ENCODE assay signal across 8 cellular contexts in genomic region chr17:81923302-81924260, GRCh38. TPM values are rescaled to one million over a fixed set of nuclear protein-coding genes. Genes with fewer than 3 reads are reported as not detected.
A peak's percentile ranks its signal among the peaks of the same experiment; 100 is the strongest.
DNase-seq lines count a peak whose midpoint lies in the region; ATAC-seq, FAIRE-seq and TF ChIP-seq lines count a peak whose summit lies in the region.

No MANE protein-coding gene starts in this region.

- POLR2A ChIA-PET in BJ (lab: Charles Lee): interaction anchor here (0.8 kb wide), 1 partner anchor 115 kb away, joined by 14 read pairs; no protein-coding TSS in a partner anchor
- POLR2A ChIA-PET in K562 (lab: Yijun Ruan, JAX): interaction anchor here (0.5 to 4.8 kb wide), 20 partner anchors 7 to 256 kb away, joined by 3 to 46 read pairs (median 4); partner anchors contain the start of genes DCXR, MRPL12, NPB and PCYT2

- DNase-seq in BJ (ENCODE audit: low read depth) (no peak), KG1 (lab: John Stamatoyannopoulos, UW) (peak; percentile 61), K562 (ENCODE audit: extremely low read depth in 1 of 4, low spot score in 3 of 4) (peak; percentile 64 to 97 (median 76)), GM10266 (ENCODE audit: extremely low spot score) (no peak), DMS114 treated with DMSO at 0.1 percent for 48 hours (lab: John Stamatoyannopoulos, UW; ENCODE audit: unreplicated experiment) (no peak), NCI-H2081 (lab: John Stamatoyannopoulos, UW) (no peak)

- CTCF ChIA-PET in BJ (lab: Yijun Ruan, JAX) (interaction anchor here (1.0 to 1.6 kb wide), 4 partner anchors 11 to 189 kb away, joined by 3 to 6 read pairs (median 3); partner anchors contain the start of gene DCXR), K562 (lab: Yijun Ruan, JAX; ENCODE audit: low intra/inter-chr PET ratio) (no interaction called here)

- in situ Hi-C loops in K562 (cut with MboI): no loop called here

- H3K36me3 ChIP-seq in BJ (ENCODE audit: control insufficient read depth, insufficient read depth, low read length) (peaks cover 21% of the 10 kb centered on the region), K562 (ENCODE audit: control insufficient read depth, insufficient read depth, low read length) (peaks cover 41% of the 10 kb centered on the region)

- TF ChIP-seq CTCF in BJ (IDR thresholded peaks at IDR 0.05; ENCODE audit: insufficient read depth, low read depth, low read length): no peak
- TF ChIP-seq CTCF in K562 (IDR thresholded peaks at IDR 0.05 in 2 of 3, conservative IDR thresholded peaks at IDR 0.05 in 1 of 3; ENCODE audit: insufficient read depth in 2 of 3, low read depth in 1 of 3, low read length in 3 of 3): peak in 1 of 3 experiments; percentile 10; a peak in 1 of 6 replicates
- TF ChIP-seq CTCF in GM10266 (IDR thresholded peaks at IDR 0.05; ENCODE audit: control insufficient read depth, insufficient read depth, low read depth, missing control alignments): no peak

- H4K20me1 ChIP-seq in K562 (replicated peaks; ENCODE audit: control insufficient read depth, insufficient read depth, low read length): peaks cover 24% of the 10 kb centered on the region; the same call in 1 of the 2 replicates

- peak; percentile 99 for FAIRE-seq in K562 (lab: Jason Lieb, UNC)

- intact Hi-C loops in K562 (cut with micrococcal nuclease): no loop called here

- 2% methylated on average over 20 of the region's 32 CpGs for WGBS in K562 (ENCODE audit: insufficient coverage, low coverage, missing lambda C conversion rate)

- BruUV-seq in K562 (replicated peaks; lab: Mats Ljungman, UMichigan): TSS peak; percentile 46

- H3K4me3 ChIP-seq in BJ (ENCODE audit: low read depth, low read length) (peak overlapping the region; percentile 29), K562 (peak overlapping the region; percentile 53), iPS-18c (ENCODE audit: insufficient read depth, low read depth, low read length) (peak overlapping the region; percentile 28; the same call in 1 of the 2 replicates), skin epidermis (peak overlapping the region in 3 of 7 experiments; percentile 8 to 13 (median 8))

- H3K9ac ChIP-seq in K562 (ENCODE audit: insufficient read depth in 1 of 2, low read depth in 2 of 2, low read length in 2 of 2): peak overlapping the region; percentile 75 to 95

- H3K9me3 ChIP-seq in K562 (replicated peaks; ENCODE audit: control insufficient read depth, insufficient read depth, low read depth, low read length): no peaks in the 10 kb centered on the region
- no peaks in the 10 kb centered on the region for H3K9me3 ChIP-seq in iPS-18c (ENCODE audit: control insufficient read depth, insufficient read depth, low read length)

- peaks cover 6% of the 10 kb centered on the region for H3K9me1 ChIP-seq in K562 (ENCODE audit: control insufficient read depth, insufficient read depth, low read length)

- no peaks in the 10 kb centered on the region for H3K27me3 ChIP-seq in BJ (ENCODE audit: control insufficient read depth, insufficient read depth, low read length)
- no peaks in the 10 kb centered on the region for H3K27me3 ChIP-seq in K562 (ENCODE audit: control insufficient read depth in 2 of 2, insufficient read depth in 2 of 2, low read length in 2 of 2)

- TF ChIP-seq EP300 in K562 (IDR thresholded peaks at IDR 0.05; ENCODE audit: low read length): peak; percentile 73

- peak; percentile 28 for TF ChIP-seq POLR2A in K562 (conservative IDR thresholded peaks at IDR 0.05)

- H3K27ac ChIP-seq in K562 (ENCODE audit: extremely low read depth, low read depth, low read length): peak overlapping the region; percentile 98
- peak overlapping the region in 17 of 21 experiments; percentile 37 to 80 (median 62) for H3K27ac ChIP-seq in skin epidermis

- H3K79me2 ChIP-seq in K562 (ENCODE audit: control insufficient read depth, insufficient read depth, low read length): peaks cover 97% of the 10 kb centered on the region

- peaks cover 49 to 93% of the 10 kb centered on the region in 2 experiments for H3K4me1 ChIP-seq in K562 (replicated peaks in 1 of 2; ENCODE audit: control insufficient read depth in 2 of 2, insufficient read depth in 2 of 2, low read length in 2 of 2)

- ATAC-seq in K562: peak; percentile 73

- H3K4me2 ChIP-seq in K562 (ENCODE audit: insufficient read depth, low read length): peak overlapping the region; percentile 89

- TF ChIP-seq RAD21 in K562 (CRISPR knock-in tag; conservative IDR thresholded peaks at IDR 0.05 in 1 of 2, IDR thresholded peaks at IDR 0.05 in 1 of 2): no peak; a peak in 2 of 4 replicates

- H2AFZ ChIP-seq in K562 (ENCODE audit: low read depth, low read length): no peak overlapping the region

RNA-seq across cellular contexts. Expression of gene MAFG, which starts 4.0 kb away (rescaled TPM):
- polyA plus RNA-seq in BJ (2011; rRNA removed): 12.2 and 20.6 TPM in 2 replicates
- 6.6 and 6.7 TPM in 2 replicates for polyA minus RNA-seq in BJ (2011; rRNA and poly(A)+ RNA removed)
- 86.9 and 142 TPM in 2 replicates for total RNA-seq in K562 (2011; cell fraction: chromatin; rRNA removed; ENCODE audit: low replicate concordance)
- 78.0 and 85.0 TPM in 2 replicates for total RNA-seq in K562 (2011; cell fraction: nucleolus; rRNA removed)
- total RNA-seq in K562 (2011; cell fraction: nucleoplasm; rRNA removed): 64.7 and 70.4 TPM in 2 replicates
- 27.3 and 30.1 TPM in 2 replicates for total RNA-seq in K562 (2014; rRNA removed)
- total RNA-seq in K562 (2014; rRNA removed; fragmentation: Illumina TruSeq; extraction: Trizol): 16.3 and 16.9 TPM in 2 replicates
- total RNA-seq in K562 (2015; rRNA removed; fragmentation: Illumina TruSeq; extraction: Trizol): 23.6 and 24.9 TPM in 2 replicates
- total RNA-seq in K562 (2021): 46.7 and 58.1 TPM in 2 replicates
- polyA plus RNA-seq in K562 (2011; rRNA removed): 22.4 and 31.8 TPM in 2 replicates
- polyA plus RNA-seq in K562 (2011; cell fraction: cytosol; rRNA removed): 35.6 and 35.9 TPM in 2 replicates
- polyA plus RNA-seq in K562 (2011; cell fraction: nucleus; rRNA removed): 200 and 206 TPM in 2 replicates
- polyA plus RNA-seq in K562 (2012): 32.4 and 47.9 TPM in 2 replicates
- 31.2 and 36.3 TPM in 2 replicates for polyA plus RNA-seq in K562 (2014; fragmentation: Illumina TruSeq; extraction: Trizol)
- 1 to 10 TPM; 1.1 to 2.8 TPM for polyA plus RNA-seq in K562 (2014; fragmentation: Nextera tagmentation; extraction: Ambion mirVana)
- polyA plus RNA-seq in K562 (2014; rRNA removed): 44.8 and 46.7 TPM in 2 replicates
- 10.6 and 14.3 TPM in 2 replicates for polyA minus RNA-seq in K562 (2011; rRNA and poly(A)+ RNA removed)
- 12.7 and 17.1 TPM in 2 replicates for polyA minus RNA-seq in K562 (2011; cell fraction: cytosol; rRNA and poly(A)+ RNA removed)
- 15.9 and 20.3 TPM in 2 replicates for polyA minus RNA-seq in K562 (2011; cell fraction: nucleus; rRNA and poly(A)+ RNA removed)

RNA-seq across cellular contexts. Expression of gene SIRT7, which starts 5.6 kb away (rescaled TPM):
- 5.2 and 8.4 TPM in 2 replicates for polyA plus RNA-seq in BJ (2011; rRNA removed)
- polyA minus RNA-seq in BJ (2011; rRNA and poly(A)+ RNA removed): 22.0 and 32.1 TPM in 2 replicates
- total RNA-seq in K562 (2011; cell fraction: chromatin; rRNA removed; ENCODE audit: low replicate concordance): 90.9 and 205 TPM in 2 replicates
- 97.4 and 110 TPM in 2 replicates for total RNA-seq in K562 (2011; cell fraction: nucleolus; rRNA removed)
- 93.3 and 125 TPM in 2 replicates for total RNA-seq in K562 (2011; cell fraction: nucleoplasm; rRNA removed)
- 42.2 and 49.3 TPM in 2 replicates for total RNA-seq in K562 (2014; rRNA removed)
- 9.0 and 9.8 TPM in 2 replicates for total RNA-seq in K562 (2014; rRNA removed; fragmentation: Illumina TruSeq; extraction: Trizol)
- total RNA-seq in K562 (2015; rRNA removed; fragmentation: Illumina TruSeq; extraction: Trizol): 23.6 and 24.6 TPM in 2 replicates
- total RNA-seq in K562 (2021): 35.7 and 44.1 TPM in 2 replicates
- polyA plus RNA-seq in K562 (2011; rRNA removed): 9.3 and 11.7 TPM in 2 replicates
- 11.2 and 16.2 TPM in 2 replicates for polyA plus RNA-seq in K562 (2011; cell fraction: cytosol; rRNA removed)
- polyA plus RNA-seq in K562 (2011; cell fraction: nucleus; rRNA removed): 56.9 and 86.9 TPM in 2 replicates
- 36.1 and 36.9 TPM in 2 replicates for polyA plus RNA-seq in K562 (2012)
- polyA plus RNA-seq in K562 (2014; fragmentation: Illumina TruSeq; extraction: Trizol): 20.3 and 25.7 TPM in 2 replicates
- 1 to 10 TPM; 1.6 to 2.0 TPM for polyA plus RNA-seq in K562 (2014; fragmentation: Nextera tagmentation; extraction: Ambion mirVana)
- 43.9 and 54.8 TPM in 2 replicates for polyA plus RNA-seq in K562 (2014; rRNA removed)
- 18.7 and 21.5 TPM in 2 replicates for polyA minus RNA-seq in K562 (2011; rRNA and poly(A)+ RNA removed)
- polyA minus RNA-seq in K562 (2011; cell fraction: cytosol; rRNA and poly(A)+ RNA removed): 22.3 and 25.1 TPM in 2 replicates
- polyA minus RNA-seq in K562 (2011; cell fraction: nucleus; rRNA and poly(A)+ RNA removed): 27.7 and 31.4 TPM in 2 replicates

RNA-seq across cellular contexts. Expression of gene PCYT2, which starts 12.4 kb away (rescaled TPM):
- 24.5 and 44.2 TPM in 2 replicates for polyA plus RNA-seq in BJ (2011; rRNA removed)
- polyA minus RNA-seq in BJ (2011; rRNA and poly(A)+ RNA removed): 19.1 and 25.7 TPM in 2 replicates
- 142 and 422 TPM in 2 replicates for total RNA-seq in K562 (2011; cell fraction: chromatin; rRNA removed; ENCODE audit: low replicate concordance)
- total RNA-seq in K562 (2011; cell fraction: nucleolus; rRNA removed): 366 and 427 TPM in 2 replicates
- total RNA-seq in K562 (2011; cell fraction: nucleoplasm; rRNA removed): 182 and 225 TPM in 2 replicates
- 123 and 139 TPM in 2 replicates for total RNA-seq in K562 (2014; rRNA removed)
- total RNA-seq in K562 (2014; rRNA removed; fragmentation: Illumina TruSeq; extraction: Trizol): 42.7 and 57.5 TPM in 2 replicates
- total RNA-seq in K562 (2015; rRNA removed; fragmentation: Illumina TruSeq; extraction: Trizol): 81.7 and 82.5 TPM in 2 replicates
- total RNA-seq in K562 (2021): 125 and 134 TPM in 2 replicates
- polyA plus RNA-seq in K562 (2011; rRNA removed): 71.5 and 97.8 TPM in 2 replicates
- 77.5 and 97.1 TPM in 2 replicates for polyA plus RNA-seq in K562 (2011; cell fraction: cytosol; rRNA removed)
- polyA plus RNA-seq in K562 (2011; cell fraction: nucleus; rRNA removed): 473 and 533 TPM in 2 replicates
- polyA plus RNA-seq in K562 (2012): 94.8 and 147 TPM in 2 replicates
- 83.7 and 95.3 TPM in 2 replicates for polyA plus RNA-seq in K562 (2014; fragmentation: Illumina TruSeq; extraction: Trizol)
- 1 to 10 TPM in 1 of 2 experiments, under 1 TPM in 1; 0.92 to 1.6 TPM for polyA plus RNA-seq in K562 (2014; fragmentation: Nextera tagmentation; extraction: Ambion mirVana)
- polyA plus RNA-seq in K562 (2014; rRNA removed): 131 and 133 TPM in 2 replicates
- 48.7 and 49.2 TPM in 2 replicates for polyA minus RNA-seq in K562 (2011; rRNA and poly(A)+ RNA removed)
- polyA minus RNA-seq in K562 (2011; cell fraction: cytosol; rRNA and poly(A)+ RNA removed): 35.6 and 49.0 TPM in 2 replicates
- polyA minus RNA-seq in K562 (2011; cell fraction: nucleus; rRNA and poly(A)+ RNA removed): 127 and 186 TPM in 2 replicates

RNA-seq across cellular contexts. Expression of gene PYCR1, which starts 13.5 kb away (rescaled TPM):
- polyA plus RNA-seq in BJ (2011; rRNA removed) (156 and 245 TPM in 2 replicates), K562 (2011; rRNA removed) (188 and 273 TPM in 2 replicates), K562 (2014; fragmentation: Illumina TruSeq; extraction: Trizol) (183 and 278 TPM in 2 replicates), K562 (2014; fragmentation: Nextera tagmentation; extraction: Ambion mirVana) (10 to 100 TPM; 11.7 to 18.6 TPM), K562 (2014; rRNA removed) (270 and 349 TPM in 2 replicates)
- polyA minus RNA-seq in BJ (2011; rRNA and poly(A)+ RNA removed): 76.0 and 115 TPM in 2 replicates
- 35.2 and 129 TPM in 2 replicates for total RNA-seq in K562 (2011; cell fraction: chromatin; rRNA removed; ENCODE audit: low replicate concordance)
- total RNA-seq in K562 (2011; cell fraction: nucleolus; rRNA removed): 138 and 157 TPM in 2 replicates
- total RNA-seq in K562 (2011; cell fraction: nucleoplasm; rRNA removed): 86.4 and 88.3 TPM in 2 replicates
- total RNA-seq in K562 (2014; rRNA removed) (215 and 290 TPM in 2 replicates), K562 (2014; rRNA removed; fragmentation: Illumina TruSeq; extraction: Trizol) (72.4 and 95.4 TPM in 2 replicates), K562 (2015; rRNA removed; fragmentation: Illumina TruSeq; extraction: Trizol) (120 and 126 TPM in 2 replicates), K562 (2021) (302 and 328 TPM in 2 replicates)
- 301 and 524 TPM in 2 replicates for polyA plus RNA-seq in K562 (2011; cell fraction: cytosol; rRNA removed)
- 256 and 278 TPM in 2 replicates for polyA plus RNA-seq in K562 (2011; cell fraction: nucleus; rRNA removed)
- polyA plus RNA-seq in K562 (2012): 283 and 370 TPM in 2 replicates
- polyA minus RNA-seq in K562 (2011; rRNA and poly(A)+ RNA removed): 107 and 155 TPM in 2 replicates
- 127 and 130 TPM in 2 replicates for polyA minus RNA-seq in K562 (2011; cell fraction: cytosol; rRNA and poly(A)+ RNA removed)
- 35.5 and 52.4 TPM in 2 replicates for polyA minus RNA-seq in K562 (2011; cell fraction: nucleus; rRNA and poly(A)+ RNA removed)

RNA-seq across cellular contexts. Expression of gene NPB, which starts 21.5 kb away (rescaled TPM):
- polyA plus RNA-seq in BJ (2011; rRNA removed): 0.21 and 0.38 TPM in 2 replicates
- polyA minus RNA-seq in BJ (2011; rRNA and poly(A)+ RNA removed): 0.24 TPM in 1 of 2 replicates, not detected in the other
- total RNA-seq in K562 (2011; cell fraction: chromatin; rRNA removed; ENCODE audit: low replicate concordance): 0.86 and 1.5 TPM in 2 replicates
- 1.3 TPM in 2 replicates for total RNA-seq in K562 (2011; cell fraction: nucleolus; rRNA removed)
- total RNA-seq in K562 (2011; cell fraction: nucleoplasm; rRNA removed): 1.2 and 1.4 TPM in 2 replicates
- total RNA-seq in K562 (2014; rRNA removed): 0.14 and 0.57 TPM in 2 replicates
- total RNA-seq in K562 (2014; rRNA removed; fragmentation: Illumina TruSeq; extraction: Trizol): 0.07 TPM in 1 of 2 replicates, not detected in the other
- 0.07 and 0.30 TPM in 2 replicates for total RNA-seq in K562 (2015; rRNA removed; fragmentation: Illumina TruSeq; extraction: Trizol)
- 0.53 and 0.65 TPM in 2 replicates for total RNA-seq in K562 (2021)
- 0.03 and 0.07 TPM in 2 replicates for polyA plus RNA-seq in K562 (2011; rRNA removed)
- 0.06 and 0.88 TPM in 2 replicates for polyA plus RNA-seq in K562 (2011; cell fraction: cytosol; rRNA removed)
- 0.26 TPM in 1 of 2 replicates, not detected in the other for polyA plus RNA-seq in K562 (2011; cell fraction: nucleus; rRNA removed)
- polyA plus RNA-seq in K562 (2012): 0.52 TPM in 1 of 2 replicates, not detected in the other
- 0.07 TPM in 1 of 2 replicates, not detected in the other for polyA plus RNA-seq in K562 (2014; fragmentation: Illumina TruSeq; extraction: Trizol)
- under 1 TPM; 0.43 to 0.61 TPM for polyA plus RNA-seq in K562 (2014; fragmentation: Nextera tagmentation; extraction: Ambion mirVana)
- polyA plus RNA-seq in K562 (2014; rRNA removed): 0.07 TPM in 1 of 2 replicates, not detected in the other
- polyA minus RNA-seq in K562 (2011; rRNA and poly(A)+ RNA removed): 0.21 TPM in 2 replicates
- not detected in 2 replicates for polyA minus RNA-seq in K562 (2011; cell fraction: cytosol; rRNA and poly(A)+ RNA removed)
- 0.40 and 0.78 TPM in 2 replicates for polyA minus RNA-seq in K562 (2011; cell fraction: nucleus; rRNA and poly(A)+ RNA removed)

Comparison
In these comparisons a context has a peak if more than half of its experiments do, and no peak if none do; other contexts are left out.
1. DNase-seq: peak in KG1 (single experiment) and K562 (4 of 4); none in BJ (single experiment), GM10266 (single experiment), DMS114 treated with DMSO at 0.1 percent for 48 hours (single experiment) and NCI-H2081 (0 of 2).